1 cellular context compared by ENCODE assay signal in genomic region chr12:52224154-52224553, GRCh38.
TF ChIP-seq lines count a peak whose summit lies in the region.

No MANE protein-coding gene starts in this region.

TF ChIP-seq in HCT116, 20 proteins besides CTCF, POLR2A, EP300 and RAD21:
- TF ChIP-seq ATF3 (IDR thresholded peaks at IDR 0.05), result no peak
- TF ChIP-seq CEBPB (IDR thresholded peaks at IDR 0.05; ENCODE audit: low read depth), result 0 out of 2 replicates have a peak, but pooled peaks have one; percentile 30
